ENCODE assay signal across 1 cellular context in the genomic region with DNA sequence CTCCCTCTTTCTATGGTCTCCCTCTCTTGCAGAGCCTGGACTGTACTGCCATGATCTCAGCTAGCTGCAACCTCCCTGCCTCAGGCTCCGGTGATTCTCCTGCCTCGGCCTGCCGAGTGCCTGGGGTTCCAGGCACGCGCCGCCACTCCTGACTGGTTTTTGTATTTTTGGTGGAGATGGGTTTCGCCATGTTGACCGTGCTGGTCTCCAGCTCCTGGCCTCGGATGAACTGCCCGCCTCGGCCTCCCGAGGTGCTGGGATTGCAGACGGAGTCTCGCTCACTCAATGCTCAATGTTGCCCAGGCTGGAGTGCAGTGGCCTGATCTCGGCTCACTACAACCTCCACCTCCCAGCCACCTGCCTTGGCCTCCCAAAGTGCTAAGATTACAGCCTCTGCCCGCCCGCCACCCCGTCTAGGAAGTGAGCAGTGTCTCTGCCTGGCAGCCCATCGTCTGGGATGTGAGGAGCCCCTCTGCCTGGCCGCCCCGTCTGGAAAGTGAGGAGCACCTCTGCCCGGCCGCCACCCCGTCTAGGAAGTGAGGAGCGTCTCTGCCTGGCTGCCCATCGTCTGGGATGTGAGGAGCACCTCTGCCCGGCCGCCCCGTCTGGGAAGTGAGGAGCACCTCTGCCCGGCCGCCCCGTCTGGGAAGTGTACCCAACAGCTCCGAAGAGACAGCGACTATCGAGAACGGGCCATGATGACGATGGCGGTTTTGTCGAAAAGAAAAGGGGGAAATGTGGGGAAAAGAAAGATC.
TF ChIP-seq lines count a peak whose summit lies in the region.

No MANE protein-coding gene starts in this region.

TF ChIP-seq in HepG2, 621 proteins besides CTCF, POLR2A, EP300 and RAD21:
- peak; percentile 55 for TF ChIP-seq ZNF687 (CRISPR knock-in tag; IDR thresholded peaks at IDR 0.05)
- TF ChIP-seq ZBTB38 (CRISPR knock-in tag; IDR thresholded peaks at IDR 0.05): 0 out of 2 replicates have a peak, but pooled peaks have one; percentile 17
